In the genomic region with DNA sequence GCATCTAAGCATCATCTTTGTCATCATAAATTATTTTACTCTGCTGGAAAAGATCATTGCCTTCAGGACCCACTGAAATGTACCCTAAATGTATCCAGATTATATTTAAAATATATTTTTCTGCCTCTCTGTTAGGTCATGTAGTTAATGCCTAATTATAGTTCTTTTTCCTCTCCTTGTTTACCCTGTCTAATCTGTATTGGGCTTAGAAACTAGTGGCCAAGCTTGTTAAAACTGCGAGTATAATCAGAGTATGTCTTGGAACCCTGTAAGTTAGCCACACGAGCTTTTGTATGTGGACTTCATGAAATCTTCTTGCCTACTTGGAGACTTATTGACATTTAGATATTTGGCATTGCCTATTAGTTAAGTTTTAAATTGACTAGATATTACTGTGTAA, we compare ENCODE assay signal across 11 cellular contexts.
"Had no signal": no experiment of that assay in that cellular context is flagged by ENCODE, and none has a peak within 500 bp of the region (broad histone marks: within the 10 kb centered on the region; RNA-seq: fewer than 3 reads in every experiment).

No MANE protein-coding gene starts in this region.

- H3K4me3 Mint-ChIP-seq: GM23338, H9, HFFc6 had no signal

- H3K9me3 ChIP-seq: HAP-1 had no signal

- DNase-seq: GM23248, GOT3, H7, H9, HCEC 1CT, HFFc6 had no signal

- H3K27ac ChIP-seq: GM23248 had no signal

- H3K27ac Mint-ChIP-seq: GM23338, HFFc6 had no signal

- H3K9me3 Mint-ChIP-seq: HFFc6 had no signal

- H3K36me3 ChIP-seq: HAP-1 had no signal

- FAIRE-seq: H1, H54 had no signal

- ATAC-seq: GM23338, HCT116 had no signal

- H3K4me3 ChIP-seq: GM23248, GM23338, HAP-1 had no signal
